14 cellular contexts compared by ENCODE assay signal in the genomic region with DNA sequence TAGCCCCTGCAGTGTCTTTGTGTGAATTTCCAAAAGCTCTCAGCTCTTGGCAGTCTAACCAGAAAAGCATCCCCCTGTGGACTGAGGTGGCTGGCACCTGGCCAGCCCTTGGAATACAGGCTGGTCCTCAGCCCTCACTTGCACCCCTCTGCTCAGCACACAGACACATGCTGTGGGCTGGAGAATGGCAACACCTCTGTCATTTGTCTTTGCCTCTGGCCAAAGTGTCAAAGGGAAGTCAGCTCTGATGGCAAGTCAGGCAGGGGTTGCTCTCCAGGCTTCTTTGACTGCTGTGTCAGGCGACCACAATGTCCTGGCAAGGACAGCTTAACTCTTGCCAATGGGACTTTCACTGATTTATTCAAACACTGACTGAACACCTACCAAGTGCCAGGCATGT.
DNase-seq lines count a peak whose midpoint lies in the region; ATAC-seq and TF ChIP-seq lines count a peak whose summit lies in the region.
"Had no signal": no experiment of that assay in that cellular context is flagged by ENCODE, and none has a peak within 500 bp of the region (broad histone marks: within the 10 kb centered on the region; RNA-seq: fewer than 3 reads in every experiment).

No MANE protein-coding gene starts in this region.

- H3K14ac ChIP-seq in neuronal stem cell (ENCODE audit: low read length): peak overlapping the region; percentile 11

- H2BK120ac ChIP-seq in neuronal stem cell (ENCODE audit: low read depth, low read length): no peak overlapping the region

- H2BK15ac ChIP-seq in neuronal stem cell (ENCODE audit: low read length): no peak overlapping the region

- no peaks in the 10 kb centered on the region for H3K4me1 ChIP-seq in neuronal stem cell (ENCODE audit: control insufficient read depth in 2 of 2, insufficient read depth in 1 of 2, low read depth in 1 of 2, low read length in 2 of 2)

- no peak overlapping the region for H3K27ac ChIP-seq in neuronal stem cell (replicated peaks; ENCODE audit: low read length)

- H3K27ac Mint-ChIP-seq in Calu3 (ENCODE audit: unreplicated experiment) (peak overlapping the region; percentile 81), T-helper 17 cell (no peak overlapping the region)

- H3K18ac ChIP-seq in neuronal stem cell (ENCODE audit: low read length): no peak overlapping the region

- no peak overlapping the region for H2BK5ac ChIP-seq in neuronal stem cell (ENCODE audit: low read length)

- H3K4me1 Mint-ChIP-seq in Calu3 (ENCODE audit: low read depth, unreplicated experiment) (peaks cover 27% of the 10 kb centered on the region), T-helper 17 cell (no peaks in the 10 kb centered on the region)

- no peaks in the 10 kb centered on the region for H3K27me3 Mint-ChIP-seq in Calu3 (ENCODE audit: unreplicated experiment)
- H3K27me3 Mint-ChIP-seq in T-helper 17 cell: no peaks in the 10 kb centered on the region

- no peak overlapping the region for H4K8ac ChIP-seq in neuronal stem cell (ENCODE audit: low read depth, low read length)

- no peak overlapping the region for H3K4me3 Mint-ChIP-seq in Calu3 (ENCODE audit: low read depth, unreplicated experiment)
- no peak overlapping the region for H3K4me3 Mint-ChIP-seq in T-helper 17 cell

- DNase-seq in Calu3 (peak; percentile 18), LoVo (ENCODE audit: low spot score) (peak; percentile 37), astrocyte of the cerebellum (ENCODE audit: low read depth) (peak; percentile 33), neuronal stem cell (ENCODE audit: low spot score) (no peak), T-helper 17 cell (no peak), mucosa of gallbladder (ENCODE audit: low spot score) (no peak), iPS-NIHi11 (ENCODE audit: low spot score) (no peak)
- DNase-seq: AML-193, EL, MV-4-11, NCI-H187, NCI-H2107, NCI-H510A, NCI-H82 had no signal

- no peak overlapping the region for H3K4ac ChIP-seq in neuronal stem cell (ENCODE audit: low read length)

- TF ChIP-seq CTCF in Calu3 (IDR thresholded peaks at IDR 0.05; ENCODE audit: unreplicated experiment): no peak
- no peak for TF ChIP-seq CTCF in astrocyte of the cerebellum (IDR thresholded peaks at IDR 0.05; ENCODE audit: low read depth, low read length, missing control alignments)

- H3K4me3 ChIP-seq in astrocyte of the cerebellum (ENCODE audit: low read depth, low read length) (no peak overlapping the region), neuronal stem cell (ENCODE audit: low read length in 2 of 2) (no peak overlapping the region)

- WGBS in neuronal stem cell (ENCODE audit: extremely low coverage in 2 of 2, insufficient read length in 2 of 2, insufficient replicate concordance in 1 of 2), 2 donors: no CpG with 5 or more reads among the region's 1 CpG

- H3K9me3 Mint-ChIP-seq in Calu3 (ENCODE audit: low read depth, unreplicated experiment): peaks cover 10% of the 10 kb centered on the region

- no peak overlapping the region for H3K9ac ChIP-seq in neuronal stem cell (ENCODE audit: low read depth, low read length, poor library complexity)

- BruUV-seq in Calu3 (replicated peaks; lab: Mats Ljungman, UMichigan): no TSS peak

- intact Hi-C loops in Calu3 (cut with micrococcal nuclease; ENCODE audit: unreplicated experiment): no loop called here

- H2BK12ac ChIP-seq in neuronal stem cell (ENCODE audit: low read length): no peak overlapping the region

- no peaks in the 10 kb centered on the region for H3K36me3 ChIP-seq in neuronal stem cell (replicated peaks in 1 of 2; ENCODE audit: control insufficient read depth in 2 of 2, insufficient read depth in 2 of 2, low read length in 2 of 2)

- H2AFZ ChIP-seq in neuronal stem cell (ENCODE audit: low read length): no peak overlapping the region

- no peaks in the 10 kb centered on the region for H3K79me1 ChIP-seq in neuronal stem cell (ENCODE audit: low read depth, low read length)

- H3K27me3 ChIP-seq in neuronal stem cell (ENCODE audit: control insufficient read depth in 3 of 3, insufficient read depth in 3 of 3, low read depth in 1 of 3, low read length in 3 of 3): no peaks in the 10 kb centered on the region

- H2AK5ac ChIP-seq in neuronal stem cell (ENCODE audit: low read depth, low read length): no peak overlapping the region

- in situ Hi-C loops in astrocyte of the cerebellum (cut with HindIII; ENCODE audit: low sequenced_read_pairs): no loop called here

- H3K9me3 ChIP-seq in neuronal stem cell (replicated peaks in 1 of 2; ENCODE audit: control insufficient read depth in 2 of 2, insufficient read depth in 1 of 2, low read depth in 1 of 2, low read length in 2 of 2): no peaks in the 10 kb centered on the region
- no peaks in the 10 kb centered on the region for H3K9me3 ChIP-seq in T-helper 17 cell (ENCODE audit: control insufficient read depth, low read length, poor library complexity, severe bottlenecking)

- H3K23ac ChIP-seq in neuronal stem cell (ENCODE audit: low read depth, low read length, poor library complexity): no peak overlapping the region

- CTCF ChIA-PET in Calu3 (lab: Charles Lee): interaction anchor here (0.7 to 2.0 kb wide), 6 partner anchors 8 to 734 kb away, joined by 3 to 9 read pairs (median 3); no protein-coding TSS in a partner anchor

- peaks cover 5% of the 10 kb centered on the region for H3K36me3 Mint-ChIP-seq in Calu3 (ENCODE audit: insufficient read depth, unreplicated experiment)
- no peaks in the 10 kb centered on the region for H3K36me3 Mint-ChIP-seq in T-helper 17 cell (ENCODE audit: low read depth)

- no peak overlapping the region for H4K91ac ChIP-seq in neuronal stem cell (ENCODE audit: low read depth, low read length, poor library complexity)

- no peak for ATAC-seq in T-helper 17 cell

- no peak overlapping the region for H3K4me2 ChIP-seq in neuronal stem cell (ENCODE audit: insufficient read depth, low read length, poor library complexity, severe bottlenecking)

Comparison
In these comparisons a context has a peak if more than half of its experiments do, and no peak if none do; other contexts are left out.
1. DNase-seq: peak in Calu3 (single experiment), LoVo (single experiment) and astrocyte of the cerebellum (single experiment); none in neuronal stem cell (single experiment), T-helper 17 cell (0 of 3), mucosa of gallbladder (single experiment) and iPS-NIHi11 (single experiment).